In the genomic region with DNA sequence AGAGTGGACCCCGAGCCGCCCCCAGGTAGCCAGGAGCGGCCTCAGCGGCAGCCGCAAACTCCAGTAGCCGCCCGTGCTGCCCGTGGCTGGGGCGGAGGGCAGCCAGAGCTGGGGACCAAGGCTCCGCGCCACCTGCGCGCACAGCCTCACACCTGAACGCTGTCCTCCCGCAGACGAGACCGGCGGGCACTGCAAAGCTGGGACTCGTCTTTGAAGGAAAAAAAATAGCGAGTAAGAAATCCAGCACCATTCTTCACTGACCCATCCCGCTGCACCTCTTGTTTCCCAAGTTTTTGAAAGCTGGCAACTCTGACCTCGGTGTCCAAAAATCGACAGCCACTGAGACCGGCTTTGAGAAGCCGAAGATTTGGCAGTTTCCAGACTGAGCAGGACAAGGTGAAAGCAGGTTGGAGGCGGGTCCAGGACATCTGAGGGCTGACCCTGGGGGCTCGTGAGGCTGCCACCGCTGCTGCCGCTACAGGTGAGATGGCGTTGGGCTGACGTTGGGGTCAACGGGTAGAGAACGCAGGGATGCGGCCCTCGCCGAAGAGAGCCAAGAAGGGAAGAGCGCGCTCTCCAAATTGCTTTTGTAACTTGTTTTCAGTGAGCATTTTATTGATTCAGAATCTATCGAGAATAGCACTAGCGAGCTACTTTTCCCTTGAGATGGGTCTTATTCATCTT, we compare ENCODE assay signal across 8 cellular contexts. TPM values are rescaled to one million over a fixed set of nuclear protein-coding genes. Genes with fewer than 3 reads are reported as not detected.
DNase-seq lines count a peak whose midpoint lies in the region; ATAC-seq and TF ChIP-seq lines count a peak whose summit lies in the region.

No MANE protein-coding gene starts in this region.

- H3K27ac Mint-ChIP-seq in T-helper 2 cell treated with Interferon-gamma antibody and Interleukin-4, amounts not matched to agents 5 μg/mL and 100 μg/mL, for 36 hours, result peak overlapping the region; percentile 99
- H3K27ac Mint-ChIP-seq in nephron, result peak overlapping the region in 2 of 3 experiments; percentile 45 to 97

- H3K4me1 Mint-ChIP-seq in T-helper 2 cell treated with Interferon-gamma antibody and Interleukin-4, amounts not matched to agents 5 μg/mL and 100 μg/mL, for 36 hours (ENCODE audit: low read depth), result peaks cover 37% of the 10 kb centered on the region
- H3K4me1 Mint-ChIP-seq in nephron, result peaks cover 47% of the 10 kb centered on the region

- H3K4me3 Mint-ChIP-seq in T-helper 2 cell treated with Interferon-gamma antibody and Interleukin-4, amounts not matched to agents 5 μg/mL and 100 μg/mL, for 36 hours, result peak overlapping the region; percentile 93
- H3K4me3 Mint-ChIP-seq in nephron, result peak overlapping the region; percentile 92 to 95 (median 93)

- no peak for TF ChIP-seq CTCF in nephron (IDR thresholded peaks at IDR 0.05; ENCODE audit: unreplicated experiment in 3 of 3)
- TF ChIP-seq CTCF in omental fat pad (IDR thresholded peaks at IDR 0.05), result no peak

- ATAC-seq in HG02981 (IDR thresholded peaks at IDR 0.05; ENCODE audit: unreplicated experiment) (peak; percentile 10), omental fat pad (ENCODE audit: low FRiP score) (no peak)

- peak; percentile 29 for DNase-seq in NCI-H510A treated with DMSO at 0.1 percent for 48 hours (lab: John Stamatoyannopoulos, UW)
- DNase-seq in NCI-H510A (lab: John Stamatoyannopoulos, UW), result no peak
- peak; percentile 33 for DNase-seq in T-helper 2 cell treated with Interferon-gamma antibody and Interleukin-4, amounts not matched to agents 5 μg/mL and 100 μg/mL, for 36 hours (ENCODE audit: low spot score)
- no peak for DNase-seq in epithelial cell of prostate (ENCODE audit: low read depth, low spot score)
- DNase-seq in NCI-H526 (lab: John Stamatoyannopoulos, UW), result no peak
- no peak for DNase-seq in omental fat pad (ENCODE audit: low spot score)

- H3K27me3 Mint-ChIP-seq in T-helper 2 cell treated with Interferon-gamma antibody and Interleukin-4, amounts not matched to agents 5 μg/mL and 100 μg/mL, for 36 hours (ENCODE audit: low read depth), result no peaks in the 10 kb centered on the region
- peaks cover 56% of the 10 kb centered on the region for H3K27me3 Mint-ChIP-seq in nephron (ENCODE audit: low read depth)

- H3K36me3 Mint-ChIP-seq in T-helper 2 cell treated with Interferon-gamma antibody and Interleukin-4, amounts not matched to agents 5 μg/mL and 100 μg/mL, for 36 hours (ENCODE audit: low read depth), result peaks cover 54% of the 10 kb centered on the region
- no peaks in the 10 kb centered on the region for H3K36me3 Mint-ChIP-seq in nephron (ENCODE audit: low read depth)

- H3K27ac ChIP-seq in epithelial cell of prostate, result peak overlapping the region; percentile 92

- H3K9me3 Mint-ChIP-seq in T-helper 2 cell treated with Interferon-gamma antibody and Interleukin-4, amounts not matched to agents 5 μg/mL and 100 μg/mL, for 36 hours, result no peaks in the 10 kb centered on the region
- H3K9me3 Mint-ChIP-seq in nephron, result no peaks in the 10 kb centered on the region

RNA-seq across cellular contexts. Expression of a gene that starts 0.4 kb away (rescaled TPM):
- 10 to 100 TPM; 39.5 to 87.7 (median 46.4) TPM for total RNA-seq in omental fat pad

Comparison
In these comparisons a context has a peak if more than half of its experiments do, and no peak if none do; other contexts are left out.
1. DNase-seq: peak in NCI-H510A treated with DMSO at 0.1 percent for 48 hours (single experiment) and T-helper 2 cell treated with Interferon-gamma antibody and Interleukin-4, amounts not matched to agents 5 μg/mL and 100 μg/mL, for 36 hours (single experiment); none in NCI-H510A (single experiment), epithelial cell of prostate (single experiment), NCI-H526 (0 of 2) and omental fat pad (single experiment).